16 cellular contexts compared by ENCODE assay signal in genomic region chr16:50506543-50506937, GRCh38. TPM values are rescaled to one million over a fixed set of nuclear protein-coding genes. Genes with fewer than 3 reads are reported as not detected.
A peak's percentile ranks its signal among the peaks of the same experiment; 100 is the strongest.
DNase-seq lines count a peak whose midpoint lies in the region; ATAC-seq, FAIRE-seq and TF ChIP-seq lines count a peak whose summit lies in the region.
"Had no signal": no experiment of that assay in that cellular context is flagged by ENCODE, and none has a peak within 500 bp of the region (broad histone marks: within the 10 kb centered on the region; RNA-seq: fewer than 3 reads in every experiment).

No MANE protein-coding gene starts in this region.

- no peak overlapping the region for H2BK12ac ChIP-seq in H1 (ENCODE audit: low read depth, low read length)

- 0 out of 2 replicates have a peak overlapping the region, but pooled peaks have one; percentile 88 for H2BK15ac ChIP-seq in H1 (ENCODE audit: low read length)

- H3K9ac ChIP-seq in H1 (replicated peaks in 1 of 4; ENCODE audit: extremely low read depth in 1 of 4, low read depth in 3 of 4, low read length in 3 of 4), result no peak overlapping the region
- H3K9ac ChIP-seq: BLaER1 treated with 17β-estradiol and CSF1 and Interleukin-3, amounts not matched to agents 10 nM and 100 nM had no signal

- H3K79me1 ChIP-seq in H1 (ENCODE audit: low read depth, low read length), result no peaks in the 10 kb centered on the region

- H3K27me3 Mint-ChIP-seq in nephron progenitor cell (ENCODE audit: low read depth, poor library complexity), result peaks cover 4% of the 10 kb centered on the region
- H3K27me3 Mint-ChIP-seq: CD4-positive, alpha-beta T cell had no signal

- H2BK5ac ChIP-seq in H1 (ENCODE audit: low read depth, low read length), result no peak overlapping the region

- intact Hi-C loops in left ventricle myocardium superior (cut with micrococcal nuclease) (no loop called here), esophagus squamous epithelium (cut with DNase I) (no loop called here)

- no peaks in the 10 kb centered on the region for H3K23me2 ChIP-seq in H1 (ENCODE audit: low read depth, low read length)

- H3K36me3 Mint-ChIP-seq in nephron progenitor cell (ENCODE audit: low read depth), result peaks cover 19% of the 10 kb centered on the region

- no peak overlapping the region for H3K4me3 ChIP-seq in right atrium auricular region
- H3K4me3 ChIP-seq in H1 (ENCODE audit: extremely low read depth in 1 of 4, insufficient read depth in 2 of 4, low read depth in 3 of 4, low read length in 4 of 4), result no peak overlapping the region
- no peak overlapping the region for H3K4me3 ChIP-seq in esophagus squamous epithelium
- H3K4me3 ChIP-seq: BLaER1 treated with 17β-estradiol and CSF1 and Interleukin-3, amounts not matched to agents 10 nM and 100 nM; GM12878; HAP-1 had no signal

- H4K91ac ChIP-seq in H1 (replicated peaks; ENCODE audit: insufficient read length, low read length), result no peak overlapping the region

- H4K5ac ChIP-seq in H1 (ENCODE audit: insufficient read length, low read depth, low read length), result no peak overlapping the region

- H3K23ac ChIP-seq in H1 (ENCODE audit: insufficient read length), result no peak overlapping the region

- H3K56ac ChIP-seq in H1 (replicated peaks; ENCODE audit: insufficient read length, low read depth, low read length), result no peak overlapping the region

- no peak for TF ChIP-seq RAD21 in H1 (IDR thresholded peaks at IDR 0.05 in 1 of 2, conservative IDR thresholded peaks at IDR 0.05 in 1 of 2; ENCODE audit: low read depth in 2 of 2, low read length in 2 of 2)

- no peak overlapping the region for H4K8ac ChIP-seq in H1 (ENCODE audit: extremely low read depth, insufficient read depth, low read length)

- H3K18ac ChIP-seq in H1 (ENCODE audit: extremely low read depth, low read length), result no peak overlapping the region

- no peak for ATAC-seq in left ventricle myocardium superior
- no peak for ATAC-seq in HG03159 (IDR thresholded peaks at IDR 0.05; ENCODE audit: unreplicated experiment)
- ATAC-seq: GM12878 had no signal

- no peak overlapping the region for H3K14ac ChIP-seq in H1 (ENCODE audit: insufficient read length)

- H3K4me3 Mint-ChIP-seq in nephron progenitor cell, result no peak overlapping the region
- H3K4me3 Mint-ChIP-seq: CD4-positive, alpha-beta T cell had no signal

- no peak overlapping the region for H3K4me2 ChIP-seq in H1 (ENCODE audit: insufficient read depth in 1 of 2, low read depth in 2 of 2, low read length in 2 of 2)
- H3K4me2 ChIP-seq: BLaER1 treated with 17β-estradiol and CSF1 and Interleukin-3, amounts not matched to agents 10 nM and 100 nM had no signal

- H3K9me3 Mint-ChIP-seq in nephron progenitor cell, result peaks cover 36% of the 10 kb centered on the region
- H3K9me3 Mint-ChIP-seq: CD4-positive, alpha-beta T cell had no signal

- TF ChIP-seq CTCF in right atrium auricular region (IDR thresholded peaks at IDR 0.05), result no peak
- TF ChIP-seq CTCF in H1 (IDR thresholded peaks at IDR 0.05; ENCODE audit: control extremely low read depth in 1 of 3, insufficient read depth in 1 of 3, low read depth in 1 of 3, low read length in 3 of 3), result no peak
- no peak for TF ChIP-seq CTCF in nephron progenitor cell (IDR thresholded peaks at IDR 0.05)
- no peak for TF ChIP-seq CTCF in esophagus squamous epithelium (IDR thresholded peaks at IDR 0.05)

- H3K79me2 ChIP-seq in H1 (ENCODE audit: control insufficient read depth in 1 of 2, insufficient read depth in 2 of 2, low read length in 2 of 2), result no peaks in the 10 kb centered on the region

- no peak overlapping the region for H2BK20ac ChIP-seq in H1 (ENCODE audit: low read length)

- no peak for TF ChIP-seq POLR2A in H1 (IDR thresholded peaks at IDR 0.05; ENCODE audit: control extremely low read depth in 1 of 2, low read depth in 2 of 2, low read length in 2 of 2)
- no peak for TF ChIP-seq POLR2A in esophagus squamous epithelium (IDR thresholded peaks at IDR 0.05)

- peaks cover 40% of the 10 kb centered on the region for H3K4me1 Mint-ChIP-seq in nephron progenitor cell

- no peak overlapping the region for H3K4ac ChIP-seq in H1 (replicated peaks; ENCODE audit: insufficient read length, low read depth, low read length)

- no peak overlapping the region for H3K27ac ChIP-seq in right atrium auricular region
- H3K27ac ChIP-seq in H1 (ENCODE audit: low read depth, low read length), result no peak overlapping the region
- H3K27ac ChIP-seq in esophagus squamous epithelium, result no peak overlapping the region
- H3K27ac ChIP-seq: BLaER1 treated with 17β-estradiol and CSF1 and Interleukin-3, amounts not matched to agents 10 nM and 100 nM had no signal

- 0 out of 2 replicates have a peak overlapping the region, but pooled peaks have one; percentile 56 for H2AFZ ChIP-seq in H1 (ENCODE audit: low read length)

- no peak overlapping the region for H2BK120ac ChIP-seq in H1 (replicated peaks; ENCODE audit: low read depth, low read length)

- H4K20me1 ChIP-seq in H1 (replicated peaks in 1 of 2; ENCODE audit: control insufficient read depth in 1 of 2, insufficient read depth in 2 of 2, low read length in 2 of 2), result no peaks in the 10 kb centered on the region
- H4K20me1 ChIP-seq: BLaER1 treated with 17β-estradiol and CSF1 and Interleukin-3, amounts not matched to agents 10 nM and 100 nM had no signal

- CTCF ChIA-PET in H1 (lab: Charles Lee; ENCODE audit: partially characterized antibody), result interaction anchor here (0.8 to 3.7 kb wide), 12 partner anchors 8 to 165 kb away, joined by 3 to 23 read pairs (median 4); no protein-coding TSS in a partner anchor

- DNase-seq in right atrium auricular region (ENCODE audit: low spot score) (peak; percentile 42), left ventricle myocardium superior (no peak), H1 (ENCODE audit: low read depth in 1 of 2, low spot score in 2 of 2) (no peak), nephron progenitor cell (no peak), esophagus squamous epithelium (lab: John Stamatoyannopoulos, UW) (no peak), dermis blood vessel endothelial cell (no peak)
- DNase-seq: 8988T; CD4-positive, alpha-beta T cell; DMS79; GOT3 had no signal

- no peak for TF ChIP-seq EP300 in H1 (IDR thresholded peaks at IDR 0.05; ENCODE audit: borderline replicate concordance in 1 of 2, low read depth in 2 of 2, low read length in 2 of 2)

- FAIRE-seq in H1 (lab: Jason Lieb, UNC), result no peak
- FAIRE-seq: GM12878, GM18507 had no signal

- H3K36me3 ChIP-seq in right atrium auricular region (no peaks in the 10 kb centered on the region), H1 (ENCODE audit: control insufficient read depth in 2 of 4, insufficient read depth in 4 of 4, low read length in 3 of 4) (no peaks in the 10 kb centered on the region), esophagus squamous epithelium (no peaks in the 10 kb centered on the region)
- H3K36me3 ChIP-seq: BLaER1 treated with 17β-estradiol and CSF1 and Interleukin-3, amounts not matched to agents 10 nM and 100 nM; HAP-1 had no signal

- WGBS in H1 (ENCODE audit: extremely low coverage in 1 of 2, insufficient coverage in 1 of 2, insufficient read length in 1 of 2, insufficient replicate concordance in 2 of 2, low coverage in 1 of 2, low lambda C conversion rate in 2 of 2, missing lambda C conversion rate in 1 of 2), 2 experiments, result 88% methylated on average over 4 of the region's 4 CpGs; no CpG with 5 or more reads in 1 of the 2 experiments
- 80 to 95% methylated on average over 2 to 3 of the region's 4 CpGs for WGBS in esophagus squamous epithelium, 2 donors

- H3K4me1 ChIP-seq in right atrium auricular region (no peaks in the 10 kb centered on the region), H1 (replicated peaks in 1 of 4; ENCODE audit: control insufficient read depth in 3 of 4, insufficient read depth in 4 of 4, low read length in 3 of 4) (peaks cover 0 to 6% (median 1%) of the 10 kb centered on the region in 4 experiments; a peak in 5 of 7 replicates), esophagus squamous epithelium (no peaks in the 10 kb centered on the region)

- POLR2A ChIA-PET in H1 (lab: Charles Lee; ENCODE audit: partially characterized antibody), result interaction anchor here (0.8 kb wide), 1 partner anchor 50 kb away, joined by 3 read pairs; no protein-coding TSS in a partner anchor

- no peak overlapping the region for H2AK5ac ChIP-seq in H1 (ENCODE audit: low read depth, low read length)

- H3K9me3 ChIP-seq in right atrium auricular region, result no peaks in the 10 kb centered on the region
- H3K9me3 ChIP-seq in H1 (ENCODE audit: insufficient read depth in 2 of 2, low read depth in 1 of 2, low read length in 1 of 2), result no peaks in the 10 kb centered on the region
- H3K9me3 ChIP-seq in esophagus squamous epithelium, result no peaks in the 10 kb centered on the region
- H3K9me3 ChIP-seq: HAP-1 had no signal

- H3K27me3 ChIP-seq in right atrium auricular region (no peaks in the 10 kb centered on the region), H1 (replicated peaks in 1 of 4; ENCODE audit: control insufficient read depth in 3 of 4, extremely low read depth in 1 of 4, insufficient read depth in 3 of 4, low read length in 3 of 4) (no peaks in the 10 kb centered on the region), esophagus squamous epithelium (peaks cover 0 to 10% (median 0%) of the 10 kb centered on the region in 4 donors)
- H3K27me3 ChIP-seq: BLaER1 treated with 17β-estradiol and CSF1 and Interleukin-3, amounts not matched to agents 10 nM and 100 nM had no signal

- peak overlapping the region; percentile 88 for H3K27ac Mint-ChIP-seq in nephron progenitor cell
- H3K27ac Mint-ChIP-seq: CD4-positive, alpha-beta T cell had no signal

TF ChIP-seq in H1, 55 proteins besides CTCF, POLR2A, EP300 and RAD21 (continues in another document):
- TF ChIP-seq TAF7 (optimal IDR thresholded peaks at IDR 0.05; ENCODE audit: borderline replicate concordance, low read depth, low read length), result no peak
- no peak for TF ChIP-seq EGR1 (IDR thresholded peaks at IDR 0.05; ENCODE audit: borderline replicate concordance, low read depth, low read length)
- no peak for TF ChIP-seq RNF2 (IDR thresholded peaks at IDR 0.05; ENCODE audit: borderline replicate concordance, low read depth, low read length, missing control alignments, poor library complexity, severe bottlenecking)
- no peak for TF ChIP-seq SIRT6 (IDR thresholded peaks at IDR 0.05; ENCODE audit: low read length)

RNA-seq across cellular contexts. Expression of gene NKD1, which starts 41.7 kb away (rescaled TPM):
- total RNA-seq in right atrium auricular region (1 to 10 TPM; 1.1 to 3.0 TPM), left ventricle myocardium superior (0.59 TPM), esophagus squamous epithelium (10 to 100 TPM in 1 of 4 donors, 1 to 10 TPM in 3; 1.1 to 10.5 (median 3.1) TPM), dermis blood vessel endothelial cell (0.14 TPM in 1 of 2 replicates, not detected in the other)
- total RNA-seq in H1 (2021; fragmentation: NEBNext Ultra II Directional; extraction: Animal tissue kit (Norgen Biotek cat#: 25700)), result 3.1 and 4.5 TPM in 2 replicates
- 0.64 and 0.70 TPM in 2 replicates for polyA plus RNA-seq in H1 (2011; rRNA removed)
- polyA plus RNA-seq in H1 (2011; cell fraction: cytosol; rRNA removed), result 0.69 TPM
- 1.6 TPM for polyA plus RNA-seq in H1 (2011; cell fraction: nucleus; rRNA removed)
- polyA plus RNA-seq in H1 (2012, experiment 1 of 2), result 1.0 to 1.8 TPM (median 1.3 TPM) in 4 replicates
- polyA plus RNA-seq in H1 (2012, experiment 2 of 2), result 0.35 TPM
- polyA plus RNA-seq in H1 (2013, experiment 1 of 2), result 0.69 TPM
- polyA plus RNA-seq in H1 (2013, experiment 2 of 2), result 0.81 TPM
- 0.88 and 2.9 TPM in 2 replicates for polyA minus RNA-seq in H1 (2011; rRNA and poly(A)+ RNA removed)
- 0.59 TPM for polyA minus RNA-seq in H1 (2011; cell fraction: cytosol; rRNA and poly(A)+ RNA removed)
- polyA minus RNA-seq in H1 (2011; cell fraction: nucleus; rRNA and poly(A)+ RNA removed), result 0.80 TPM
- total RNA-seq: G401 had no signal
